Comparison of ENCODE assay signal across 2 cellular contexts in the genomic region with DNA sequence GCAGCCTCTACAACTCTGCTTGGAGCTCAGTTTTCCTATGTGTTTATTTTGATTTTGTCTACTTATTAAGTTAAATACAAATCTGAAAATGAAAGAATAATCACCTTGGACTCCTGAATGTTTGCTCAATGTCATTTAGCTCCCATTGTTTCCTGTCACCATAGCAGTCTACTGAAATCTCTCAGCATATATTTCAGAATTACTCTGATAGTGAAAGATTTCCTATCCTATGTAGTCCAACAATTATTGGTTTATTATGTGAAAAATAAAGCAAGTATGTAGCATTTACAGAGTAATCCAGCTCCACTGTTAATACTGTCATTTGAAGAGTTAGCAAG.
TF ChIP-seq lines count a peak whose summit lies in the region.

No MANE protein-coding gene starts in this region.

TF ChIP-seq in SK-N-SH, 30 proteins besides CTCF, POLR2A, EP300 and RAD21 (continued from another document):
- no peak for TF ChIP-seq USF2 (IDR thresholded peaks at IDR 0.05; ENCODE audit: borderline replicate concordance, low read depth, low read length)
- no peak for TF ChIP-seq PBX3 (IDR thresholded peaks at IDR 0.05)
- no peak for TF ChIP-seq NRF1 (IDR thresholded peaks at IDR 0.05; ENCODE audit: low read depth, low read length)
- TF ChIP-seq MXI1 (IDR thresholded peaks at IDR 0.05; ENCODE audit: low read depth, low read length): no peak
- no peak for TF ChIP-seq SMC3 (IDR thresholded peaks at IDR 0.05; ENCODE audit: low read depth, low read length)
- no peak for TF ChIP-seq IRF3 (IDR thresholded peaks at IDR 0.05; ENCODE audit: low read depth, low read length)
- no peak for TF ChIP-seq TAF1 (IDR thresholded peaks at IDR 0.05; ENCODE audit: borderline replicate concordance, low read depth, low read length)

TF ChIP-seq in SK-N-SH treated with all-trans-retinoic acid at 6 μM for 48 hours, 23 proteins besides CTCF, POLR2A, EP300 and RAD21 (continued from another document):
- TF ChIP-seq PATZ1 (CRISPR knock-in tag; IDR thresholded peaks at IDR 0.05; ENCODE audit: borderline replicate concordance) (no peak), BACH2 (CRISPR knock-in tag; IDR thresholded peaks at IDR 0.05; ENCODE audit: borderline replicate concordance) (no peak), ZFP3 (CRISPR knock-in tag; IDR thresholded peaks at IDR 0.05) (no peak), CSDC2 (CRISPR knock-in tag; IDR thresholded peaks at IDR 0.05) (no peak), SNAI2 (CRISPR knock-in tag; IDR thresholded peaks at IDR 0.05) (no peak), ZNF8 (CRISPR knock-in tag; IDR thresholded peaks at IDR 0.05) (no peak)
- TF ChIP-seq, protein P1, sequence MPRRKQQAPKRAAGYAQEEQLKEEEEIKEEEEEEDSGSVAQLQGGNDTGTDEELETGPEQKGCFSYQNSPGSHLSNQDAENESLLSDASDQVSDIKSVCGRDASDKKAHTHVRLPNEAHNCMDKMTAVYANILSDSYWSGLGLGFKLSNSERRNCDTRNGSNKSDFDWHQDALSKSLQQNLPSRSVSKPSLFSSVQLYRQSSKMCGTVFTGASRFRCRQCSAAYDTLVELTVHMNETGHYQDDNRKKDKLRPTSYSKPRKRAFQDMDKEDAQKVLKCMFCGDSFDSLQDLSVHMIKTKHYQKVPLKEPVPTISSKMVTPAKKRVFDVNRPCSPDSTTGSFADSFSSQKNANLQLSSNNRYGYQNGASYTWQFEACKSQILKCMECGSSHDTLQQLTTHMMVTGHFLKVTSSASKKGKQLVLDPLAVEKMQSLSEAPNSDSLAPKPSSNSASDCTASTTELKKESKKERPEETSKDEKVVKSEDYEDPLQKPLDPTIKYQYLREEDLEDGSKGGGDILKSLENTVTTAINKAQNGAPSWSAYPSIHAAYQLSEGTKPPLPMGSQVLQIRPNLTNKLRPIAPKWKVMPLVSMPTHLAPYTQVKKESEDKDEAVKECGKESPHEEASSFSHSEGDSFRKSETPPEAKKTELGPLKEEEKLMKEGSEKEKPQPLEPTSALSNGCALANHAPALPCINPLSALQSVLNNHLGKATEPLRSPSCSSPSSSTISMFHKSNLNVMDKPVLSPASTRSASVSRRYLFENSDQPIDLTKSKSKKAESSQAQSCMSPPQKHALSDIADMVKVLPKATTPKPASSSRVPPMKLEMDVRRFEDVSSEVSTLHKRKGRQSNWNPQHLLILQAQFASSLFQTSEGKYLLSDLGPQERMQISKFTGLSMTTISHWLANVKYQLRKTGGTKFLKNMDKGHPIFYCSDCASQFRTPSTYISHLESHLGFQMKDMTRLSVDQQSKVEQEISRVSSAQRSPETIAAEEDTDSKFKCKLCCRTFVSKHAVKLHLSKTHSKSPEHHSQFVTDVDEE (CRISPR knock-in tag; IDR thresholded peaks at IDR 0.05): no peak
